24 cellular contexts compared by ENCODE assay signal in genomic region chr21:37233551-37234146, GRCh38. TPM values are rescaled to one million over a fixed set of nuclear protein-coding genes. Genes with fewer than 3 reads are reported as not detected.
DNase-seq lines count a peak whose midpoint lies in the region; ATAC-seq and TF ChIP-seq lines count a peak whose summit lies in the region.
"Had no signal": no experiment of that assay in that cellular context is flagged by ENCODE, and none has a peak within 500 bp of the region (broad histone marks: within the 10 kb centered on the region; RNA-seq: fewer than 3 reads in every experiment).

No MANE protein-coding gene starts in this region.

- H3K9me3 ChIP-seq in HEK293 (ENCODE audit: control insufficient read depth, insufficient read depth, low read depth, low read length), result no peaks in the 10 kb centered on the region
- H3K9me3 ChIP-seq: psoas muscle, transverse colon had no signal

- intact Hi-C loops in Calu3 (cut with micrococcal nuclease; ENCODE audit: unreplicated experiment), result no loop called here

- ATAC-seq in GM18511 (IDR thresholded peaks at IDR 0.05; ENCODE audit: unreplicated experiment), result no peak
- ATAC-seq: natural killer cell treated with Interleukin-12 subunit alpha and Interleukin-12 subunit beta and Interleukin-15 and Interleukin-18, amount 100 ng/mL, for 72 hours; psoas muscle had no signal

- H3K27me3 Mint-ChIP-seq in Calu3 (ENCODE audit: unreplicated experiment), result no peaks in the 10 kb centered on the region
- H3K27me3 Mint-ChIP-seq: activated B cell treated with CpG ODN at 0.5 μM for 24 hours; natural killer cell treated with Interleukin-12 subunit alpha and Interleukin-12 subunit beta and Interleukin-15 and Interleukin-18, amount 100 ng/mL, for 72 hours had no signal

- no peak overlapping the region for H3K4me3 ChIP-seq in HEK293 (ENCODE audit: low read depth, low read length)
- H3K4me3 ChIP-seq: lung, psoas muscle, SK-N-MC, transverse colon had no signal

- no peaks in the 10 kb centered on the region for H3K4me1 ChIP-seq in HEK293 (ENCODE audit: control insufficient read depth, insufficient read depth, low read length)
- H3K4me1 ChIP-seq: psoas muscle, transverse colon had no signal

- TF ChIP-seq CTCF in HEK293 (tag by site-specific recombination; IDR thresholded peaks at IDR 0.05) (no peak), Calu3 (IDR thresholded peaks at IDR 0.05; ENCODE audit: unreplicated experiment) (no peak)

- no peak overlapping the region for H3K4me3 Mint-ChIP-seq in Calu3 (ENCODE audit: low read depth, unreplicated experiment)
- H3K4me3 Mint-ChIP-seq: activated B cell treated with CpG ODN at 0.5 μM for 24 hours; natural killer cell treated with Interleukin-12 subunit alpha and Interleukin-12 subunit beta and Interleukin-15 and Interleukin-18, amount 100 ng/mL, for 72 hours had no signal

- CTCF ChIA-PET in HEK293 (lab: Yijun Ruan, JAX), result interaction anchor here (0.6 to 1.0 kb wide), 2 partner anchors 243 to 441 kb away, joined by 3 to 4 read pairs; no protein-coding TSS in a partner anchor
- CTCF ChIA-PET in Calu3 (lab: Charles Lee), result no interaction called here

- H3K27ac Mint-ChIP-seq in Calu3 (ENCODE audit: unreplicated experiment), result no peak overlapping the region
- H3K27ac Mint-ChIP-seq: activated B cell treated with CpG ODN at 0.5 μM for 24 hours; natural killer cell treated with Interleukin-12 subunit alpha and Interleukin-12 subunit beta and Interleukin-15 and Interleukin-18, amount 100 ng/mL, for 72 hours had no signal

- no TSS peak for BruUV-seq in Calu3 (replicated peaks; lab: Mats Ljungman, UMichigan)

- H3K36me3 ChIP-seq in HEK293 (ENCODE audit: control insufficient read depth in 2 of 2, insufficient read depth in 1 of 2, low read length in 2 of 2), result peaks cover 15 to 56% of the 10 kb centered on the region in 2 experiments

- H3K4me1 Mint-ChIP-seq in Calu3 (ENCODE audit: low read depth, unreplicated experiment), result no peaks in the 10 kb centered on the region

- POLR2A ChIA-PET in HEK293 (lab: Yijun Ruan, JAX), result no interaction called here

- peaks cover 14% of the 10 kb centered on the region for H3K36me3 Mint-ChIP-seq in Calu3 (ENCODE audit: insufficient read depth, unreplicated experiment)

- DNase-seq in DMS53 (lab: John Stamatoyannopoulos, UW), result peak; percentile 88
- DNase-seq in NCI-H2081 (lab: John Stamatoyannopoulos, UW), result peak; percentile 3 to 67
- peak; percentile 48 to 60 for DNase-seq in SHP77 (lab: John Stamatoyannopoulos, UW)
- no peak for DNase-seq in epidermal melanocyte (ENCODE audit: insufficient read length, low spot score)
- no peak for DNase-seq in Calu3
- DNase-seq: activated B cell treated with CpG ODN at 0.5 μM for 24 hours; activated naive CD4-positive, alpha-beta T cell; caudate nucleus; cortex of kidney; effector memory CD4-positive, alpha-beta T cell; hypothalamus; KG1; NCI-H1436 treated with DMSO at 0.1 percent for 48 hours; NCI-H2227 treated with DMSO at 0.1 percent for 48 hours; NK-92 treated with Interleukin-12 subunit alpha and Interleukin-12 subunit beta, amount 100 ng/mL, for 24 hours; occipital lobe; psoas muscle; stimulated activated CD4-positive, alpha-beta T cell treated with anti-CD3 and anti-CD28 coated beads, Interleukin-4, amount 100 ng/mL, for 24 hours; transverse colon had no signal

- no peaks in the 10 kb centered on the region for H3K9me3 Mint-ChIP-seq in Calu3 (ENCODE audit: low read depth, unreplicated experiment)
- H3K9me3 Mint-ChIP-seq: activated B cell treated with CpG ODN at 0.5 μM for 24 hours; natural killer cell treated with Interleukin-12 subunit alpha and Interleukin-12 subunit beta and Interleukin-15 and Interleukin-18, amount 100 ng/mL, for 72 hours had no signal

- H3K27ac ChIP-seq in HEK293 (ENCODE audit: extremely low read depth, low read depth, low read length), result no peak overlapping the region
- H3K27ac ChIP-seq: psoas muscle, SK-N-MC, transverse colon had no signal

TF ChIP-seq in HEK293, 187 proteins besides CTCF, POLR2A, EP300 and RAD21:
- TF ChIP-seq SCRT1 (tag by site-specific recombination; IDR thresholded peaks at IDR 0.05; ENCODE audit: borderline replicate concordance) (peak; percentile 88), SCRT2 (tag by site-specific recombination; IDR thresholded peaks at IDR 0.05) (peak; percentile 83)
- TF ChIP-seq, protein P1, sequence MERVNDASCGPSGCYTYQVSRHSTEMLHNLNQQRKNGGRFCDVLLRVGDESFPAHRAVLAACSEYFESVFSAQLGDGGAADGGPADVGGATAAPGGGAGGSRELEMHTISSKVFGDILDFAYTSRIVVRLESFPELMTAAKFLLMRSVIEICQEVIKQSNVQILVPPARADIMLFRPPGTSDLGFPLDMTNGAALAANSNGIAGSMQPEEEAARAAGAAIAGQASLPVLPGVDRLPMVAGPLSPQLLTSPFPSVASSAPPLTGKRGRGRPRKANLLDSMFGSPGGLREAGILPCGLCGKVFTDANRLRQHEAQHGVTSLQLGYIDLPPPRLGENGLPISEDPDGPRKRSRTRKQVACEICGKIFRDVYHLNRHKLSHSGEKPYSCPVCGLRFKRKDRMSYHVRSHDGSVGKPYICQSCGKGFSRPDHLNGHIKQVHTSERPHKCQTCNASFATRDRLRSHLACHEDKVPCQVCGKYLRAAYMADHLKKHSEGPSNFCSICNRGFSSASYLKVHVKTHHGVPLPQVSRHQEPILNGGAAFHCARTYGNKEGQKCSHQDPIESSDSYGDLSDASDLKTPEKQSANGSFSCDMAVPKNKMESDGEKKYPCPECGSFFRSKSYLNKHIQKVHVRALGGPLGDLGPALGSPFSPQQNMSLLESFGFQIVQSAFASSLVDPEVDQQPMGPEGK (tag by site-specific recombination; IDR thresholded peaks at IDR 0.05), result no peak

RNA-seq across cellular contexts. Expression of gene VPS26C, which starts 33.5 kb away (rescaled TPM):
- 30.6 and 32.3 TPM in 2 replicates for total RNA-seq in Calu3 (2022)

Comparison
In these comparisons a context has a peak if more than half of its experiments do, and no peak if none do; other contexts are left out.
1. DNase-seq: peak in DMS53 (single experiment), NCI-H2081 (2 of 2) and SHP77 (2 of 2); none in epidermal melanocyte (single experiment) and Calu3 (single experiment).